32 cellular contexts compared by ENCODE assay signal in genomic region chr2:36658277-36658748, GRCh38. TPM values are rescaled to one million over a fixed set of nuclear protein-coding genes. Genes with fewer than 3 reads are reported as not detected.
"Had no signal": no experiment of that assay in that cellular context is flagged by ENCODE, and none has a peak within 500 bp of the region (broad histone marks: within the 10 kb centered on the region; RNA-seq: fewer than 3 reads in every experiment).

No MANE protein-coding gene starts in this region.

- H3K4me1 ChIP-seq: parathyroid adenoma, right atrium auricular region, tibial nerve had no signal

- FAIRE-seq: endothelial cell of umbilical vein, kidney had no signal

- H3K27me3 ChIP-seq: right atrium auricular region, tibial nerve had no signal

- H3K4me3 ChIP-seq: right atrium auricular region, tibial nerve had no signal

- H3K9me3 ChIP-seq: right atrium auricular region, tibial nerve had no signal

- ATAC-seq: activated CD4-positive, CD25-positive, alpha-beta regulatory T cell treated with anti-CD3 and anti-CD28 coated beads, Interleukin-2, amount 50 U/mL, for 24 hours; activated T-helper 17 cell treated with anti-CD3 and anti-CD28 coated beads, Interleukin-2, amount 50 U/mL, for 72 hours; left colon; naive thymus-derived CD4-positive, alpha-beta T cell; T-helper 17 cell had no signal

- H3K36me3 ChIP-seq: right atrium auricular region, tibial nerve, WERI-Rb-1 had no signal

- H3K9ac ChIP-seq: parathyroid adenoma had no signal

- H2AFZ ChIP-seq: parathyroid adenoma had no signal

- DNase-seq: activated CD4-positive, alpha-beta memory T cell treated with anti-CD3 and anti-CD28 coated beads for 36 hours; activated CD4-positive, alpha-beta T cell treated with anti-CD3 and anti-CD28 coated beads, Interleukin-2, amount 10 ng/mL, durations not matched to agents 24 days and 14 days; activated CD8-positive, alpha-beta memory T cell treated with anti-CD3 and anti-CD28 coated beads, Interleukin-2, amount 50 U/mL, for 4 hours; activated gamma-delta T cell treated with Interleukin-2 at 50 U/mL for 16 hours; activated naive CD4-positive, alpha-beta T cell treated with anti-CD3 and anti-CD28 coated beads, Interleukin-2, amount 50 U/mL, for 16 hours; activated T-cell treated with anti-CD3 and anti-CD28 coated beads, Interleukin-2, amount 50 U/mL, for 1 hour; amniotic stem cell; caudate nucleus; cortex of kidney; head of caudate nucleus; hippocampal formation; immature natural killer cell; kidney; left colon; mammary epithelial cell; midbrain; naive thymus-derived CD4-positive, alpha-beta T cell; occipital lobe; stimulated activated CD4-positive, alpha-beta T cell treated with anti-CD3 and anti-CD28 coated beads, Interleukin-2, amount 100 ng/mL, for 48 hours; stimulated activated naive CD4-positive, alpha-beta T cell treated with Interleukin-2 at 50 U/mL for 16 hours; T-helper 17 cell; T1000; WERI-Rb-1 had no signal

- H3K79me2 ChIP-seq: parathyroid adenoma had no signal

- H3K27ac ChIP-seq: parathyroid adenoma, right atrium auricular region, tibial nerve, WERI-Rb-1 had no signal

RNA-seq across cellular contexts. Expression of gene VIT, which starts 38.2 kb away (rescaled TPM):
- total RNA-seq: activated CD4-positive, alpha-beta memory T cell treated with anti-CD3 and anti-CD28 coated beads for 36 hours; activated CD4-positive, alpha-beta T cell treated with anti-CD3 and anti-CD28 coated beads, Interleukin-2, amount 10 ng/mL, durations not matched to agents 24 days and 14 days; activated CD8-positive, alpha-beta memory T cell treated with anti-CD3 and anti-CD28 coated beads for 36 hours; activated T-helper 17 cell treated with anti-CD3 and anti-CD28 coated beads, Interleukin-2, amount 50 U/mL, for 72 hours; kidney; naive thymus-derived CD4-positive, alpha-beta T cell; neural crest cell; occipital lobe; T-helper 17 cell; temporal lobe had no signal
- polyA plus RNA-seq: naive thymus-derived CD4-positive, alpha-beta T cell had no signal
